In genomic region chr1:37477198-37477931, GRCh38 we compare ENCODE assay signal across 8 cellular contexts. TPM values are rescaled to one million over a fixed set of nuclear protein-coding genes. Genes with fewer than 3 reads are reported as not detected.
DNase-seq lines count a peak whose midpoint lies in the region; ATAC-seq and TF ChIP-seq lines count a peak whose summit lies in the region.

No MANE protein-coding gene starts in this region.

- no peaks in the 10 kb centered on the region for H3K9me3 ChIP-seq in CD8-positive, alpha-beta T cell (ENCODE audit: low read length)
- no peaks in the 10 kb centered on the region for H3K9me3 ChIP-seq in mucosa of stomach (ENCODE audit: control insufficient read depth, low read length)

- H3K27me3 ChIP-seq in CD8-positive, alpha-beta T cell (ENCODE audit: insufficient read depth, low read length) = no peaks in the 10 kb centered on the region
- H3K27me3 ChIP-seq in mucosa of stomach (ENCODE audit: control insufficient read depth, insufficient read depth, low read length) = no peaks in the 10 kb centered on the region

- POLR2A ChIA-PET in CD8-positive, alpha-beta T cell (lab: Charles Lee) = interaction anchor here (2.4 to 5.5 kb wide), 3 partner anchors 8 to 330 kb away, joined by 8 to 66 read pairs (median 27); partner anchors contain the start of genes C1orf122, MEAF6 and YRDC

- peak overlapping the region; percentile 95 for H3K4me3 Mint-ChIP-seq in CD8-positive, alpha-beta T cell
- H3K4me3 Mint-ChIP-seq in IgD-negative memory B cell = peak overlapping the region; percentile 98 to 99 (median 98)
- peak overlapping the region; percentile 97 for H3K4me3 Mint-ChIP-seq in stimulated activated memory B cell treated with anti-CD40 and anti-IgM and Interleukin-4, amounts not matched to agents 10 μg/mL and 1 μg/mL and 100 μg/mL, for 72 hours

- CTCF ChIA-PET in CD8-positive, alpha-beta T cell (lab: Charles Lee) = interaction anchor here (0.6 to 10.9 kb wide), 7 partner anchors 9 to 214 kb away, joined by 3 to 187 read pairs (median 5); no protein-coding TSS in a partner anchor

- peak overlapping the region; percentile 95 for H3K4me3 ChIP-seq in CD8-positive, alpha-beta T cell (ENCODE audit: low read depth, low read length)
- peak overlapping the region; percentile 98 for H3K4me3 ChIP-seq in mucosa of stomach (ENCODE audit: low read length)

- H3K4me1 ChIP-seq in CD8-positive, alpha-beta T cell (ENCODE audit: insufficient read depth, low read length) = peaks cover 53% of the 10 kb centered on the region
- H3K4me1 ChIP-seq in mucosa of stomach (ENCODE audit: control insufficient read depth, insufficient read depth, low read length) = peaks cover 68% of the 10 kb centered on the region

- H3K4me1 Mint-ChIP-seq in CD8-positive, alpha-beta T cell (ENCODE audit: low read depth) = peaks cover 53% of the 10 kb centered on the region
- H3K4me1 Mint-ChIP-seq in IgD-negative memory B cell = peaks cover 22 to 31% (median 24%) of the 10 kb centered on the region in 3 donors
- H3K4me1 Mint-ChIP-seq in stimulated activated memory B cell treated with anti-CD40 and anti-IgM and Interleukin-4, amounts not matched to agents 10 μg/mL and 1 μg/mL and 100 μg/mL, for 72 hours = peaks cover 70% of the 10 kb centered on the region

- H3K27me3 Mint-ChIP-seq in CD8-positive, alpha-beta T cell (ENCODE audit: low read depth) = no peaks in the 10 kb centered on the region
- no peaks in the 10 kb centered on the region for H3K27me3 Mint-ChIP-seq in IgD-negative memory B cell
- no peaks in the 10 kb centered on the region for H3K27me3 Mint-ChIP-seq in stimulated activated memory B cell treated with anti-CD40 and anti-IgM and Interleukin-4, amounts not matched to agents 10 μg/mL and 1 μg/mL and 100 μg/mL, for 72 hours

- intact Hi-C loops in CD8-positive, alpha-beta T cell (cut with DNase I, micrococcal nuclease) = loop anchor here (5.0 to 10.0 kb wide), 3 partner anchors 327 to 1090 kb away; partner anchors contain the start of genes C1orf122 (in 1 of the 2), STK40 (in 1 of the 2), UTP11 (in 1 of the 2) and YRDC (in 1 of the 2)

- ATAC-seq in CD8-positive, alpha-beta T cell = peak; percentile 41
- ATAC-seq in GM19468 (IDR thresholded peaks at IDR 0.05; ENCODE audit: extremely low read depth, unreplicated experiment) = peak; percentile 13
- peak; percentile 77 for ATAC-seq in stimulated activated memory B cell treated with anti-CD40 and anti-IgM and Interleukin-4, amounts not matched to agents 10 μg/mL and 1 μg/mL and 100 μg/mL, for 72 hours

- no peak for TF ChIP-seq CTCF in CD8-positive, alpha-beta T cell (IDR thresholded peaks at IDR 0.05)

- H3K27ac Mint-ChIP-seq in CD8-positive, alpha-beta T cell = peak overlapping the region; percentile 99
- peak overlapping the region; percentile 98 to 100 (median 100) for H3K27ac Mint-ChIP-seq in IgD-negative memory B cell
- H3K27ac Mint-ChIP-seq in stimulated activated memory B cell treated with anti-CD40 and anti-IgM and Interleukin-4, amounts not matched to agents 10 μg/mL and 1 μg/mL and 100 μg/mL, for 72 hours = peak overlapping the region; percentile 97

- H3K9me3 Mint-ChIP-seq in CD8-positive, alpha-beta T cell = no peaks in the 10 kb centered on the region
- no peaks in the 10 kb centered on the region for H3K9me3 Mint-ChIP-seq in IgD-negative memory B cell
- no peaks in the 10 kb centered on the region for H3K9me3 Mint-ChIP-seq in stimulated activated memory B cell treated with anti-CD40 and anti-IgM and Interleukin-4, amounts not matched to agents 10 μg/mL and 1 μg/mL and 100 μg/mL, for 72 hours

- H3K9ac ChIP-seq in mucosa of stomach (ENCODE audit: low read length) = peak overlapping the region; percentile 99

- peak overlapping the region; percentile 95 for H3K27ac ChIP-seq in CD8-positive, alpha-beta T cell (ENCODE audit: low read depth, low read length)

- H3K36me3 ChIP-seq in CD8-positive, alpha-beta T cell (ENCODE audit: insufficient read depth, low read length) = peaks cover 21% of the 10 kb centered on the region
- H3K36me3 ChIP-seq in mucosa of stomach (ENCODE audit: control insufficient read depth, insufficient read depth, low read length) = peaks cover 42% of the 10 kb centered on the region

- peak; percentile 62 to 92 (median 79) for DNase-seq in CD8-positive, alpha-beta T cell
- DNase-seq in activated CD4-positive, alpha-beta T cell treated with anti-CD3 and anti-CD28 coated beads, Interleukin-2, amount 50 U/mL, for 1 hour = peak; percentile 79
- DNase-seq in dermis blood vessel endothelial cell = peak; percentile 75
- no peak for DNase-seq in NCI-H748 treated with DMSO at 0.1 percent for 48 hours (lab: John Stamatoyannopoulos, UW)

- peaks cover 65% of the 10 kb centered on the region for H3K36me3 Mint-ChIP-seq in CD8-positive, alpha-beta T cell
- H3K36me3 Mint-ChIP-seq in IgD-negative memory B cell = peaks cover 12% of the 10 kb centered on the region
- H3K36me3 Mint-ChIP-seq in stimulated activated memory B cell treated with anti-CD40 and anti-IgM and Interleukin-4, amounts not matched to agents 10 μg/mL and 1 μg/mL and 100 μg/mL, for 72 hours = peaks cover 64% of the 10 kb centered on the region

RNA-seq across cellular contexts. Expression of gene ZC3H12A, which starts 3.0 kb away (rescaled TPM):
- total RNA-seq in CD8-positive, alpha-beta T cell = 100 to 1,000 TPM; 202 to 205 TPM
- polyA plus RNA-seq in IgD-negative memory B cell = 20.6 TPM
- 3.3 and 5.4 TPM in 2 replicates for total RNA-seq in dermis blood vessel endothelial cell

RNA-seq across cellular contexts. Expression of gene MEAF6, which starts 37.2 kb away (rescaled TPM):
- total RNA-seq in CD8-positive, alpha-beta T cell = 10 to 100 TPM; 43.4 to 46.0 TPM
- 151 TPM for polyA plus RNA-seq in IgD-negative memory B cell
- total RNA-seq in dermis blood vessel endothelial cell = 49.7 and 82.9 TPM in 2 replicates

Comparison
In these comparisons a context has a peak if more than half of its experiments do, and no peak if none do; other contexts are left out.
1. ATAC-seq: peak in every context shown above with its lines; median percentile 77 in stimulated activated memory B cell treated with anti-CD40 and anti-IgM and Interleukin-4, amounts not matched to agents 10 μg/mL and 1 μg/mL and 100 μg/mL, for 72 hours; 41 in CD8-positive, alpha-beta T cell; 13 in GM19468.
2. RNA of gene ZC3H12A, which starts 3.0 kb away (total RNA-seq): 202 to 205 TPM in CD8-positive, alpha-beta T cell; 3.3 to 5.4 TPM in dermis blood vessel endothelial cell; every median in the first group is over 10 times any median in the second.
3. Peak in every context shown above with its lines, with median percentiles within 50 percentile points of each other: H3K27ac Mint-ChIP-seq and H3K4me3 Mint-ChIP-seq.